8 cellular contexts compared by ENCODE assay signal in the genomic region with DNA sequence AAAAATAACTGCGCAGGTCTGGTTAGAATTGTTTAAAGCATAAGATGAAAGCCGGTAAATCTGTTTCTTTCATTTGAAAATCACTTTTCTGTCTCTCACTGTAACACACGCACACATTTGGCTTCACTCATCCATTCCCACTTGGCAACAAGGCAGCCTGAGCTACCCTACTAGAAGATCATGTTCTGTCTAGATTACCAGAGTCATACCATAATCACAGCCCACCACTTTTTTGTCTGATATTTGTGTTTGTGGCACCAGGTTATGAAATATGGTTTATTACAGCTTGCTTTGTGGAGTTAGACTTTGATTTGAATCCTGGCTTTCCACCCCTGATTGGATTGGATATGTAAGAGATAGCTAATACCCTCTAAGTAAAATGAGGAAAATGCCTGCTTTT. TPM values are rescaled to one million over a fixed set of nuclear protein-coding genes. Genes with fewer than 3 reads are reported as not detected.
DNase-seq lines count a peak whose midpoint lies in the region; ATAC-seq, FAIRE-seq and TF ChIP-seq lines count a peak whose summit lies in the region.

No MANE protein-coding gene starts in this region.

- H3K4me1 Mint-ChIP-seq in activated T-cell treated with anti-CD3 and anti-CD28 coated beads, Interleukin-2, amount 50 U/mL, for 24 hours (ENCODE audit: low read depth), result peaks cover 54% of the 10 kb centered on the region
- H3K4me1 Mint-ChIP-seq in activated B cell treated with CpG ODN at 0.5 μM for 24 hours, result peaks cover 47% of the 10 kb centered on the region

- H3K4me1 ChIP-seq in gastroesophageal sphincter, result peaks cover 0 to 78% (median 14%) of the 10 kb centered on the region in 3 donors
- H3K4me1 ChIP-seq in stomach smooth muscle (ENCODE audit: control insufficient read depth, insufficient read depth, low read length), result peaks cover 25% of the 10 kb centered on the region

- no peak for DNase-seq in activated T-cell treated with anti-CD3 and anti-CD28 coated beads, Interleukin-2, amount 50 U/mL, for 24 hours
- DNase-seq in activated T-cell treated with anti-CD3 and anti-CD28 coated beads, Interleukin-2, amount 50 U/mL, for 48 hours, result no peak
- DNase-seq in activated B cell treated with CpG ODN at 0.5 μM for 24 hours, result no peak
- no peak for DNase-seq in HTR-8/SVneo (ENCODE audit: insufficient read length, low spot score)

- H3K9me3 ChIP-seq in gastroesophageal sphincter, result no peaks in the 10 kb centered on the region
- H3K9me3 ChIP-seq in stomach smooth muscle (ENCODE audit: control insufficient read depth in 2 of 2, low read length in 2 of 2), result no peaks in the 10 kb centered on the region

- H3K36me3 ChIP-seq in gastroesophageal sphincter, result no peaks in the 10 kb centered on the region
- H3K36me3 ChIP-seq in stomach smooth muscle (ENCODE audit: control insufficient read depth in 2 of 2, insufficient read depth in 2 of 2, low read length in 2 of 2), result no peaks in the 10 kb centered on the region

- H3K36me3 Mint-ChIP-seq in activated T-cell treated with anti-CD3 and anti-CD28 coated beads, Interleukin-2, amount 50 U/mL, for 24 hours (ENCODE audit: low read depth), result peaks cover 33% of the 10 kb centered on the region
- H3K36me3 Mint-ChIP-seq in activated B cell treated with CpG ODN at 0.5 μM for 24 hours (ENCODE audit: low read depth), result peaks cover 12% of the 10 kb centered on the region

- WGBS in gastroesophageal sphincter (ENCODE audit: low coverage in 1 of 2), 2 donors, result 40 to 60% methylated on average over 2 to 3 of the region's 3 CpGs

- no peak for TF ChIP-seq EP300 in gastroesophageal sphincter (IDR thresholded peaks at IDR 0.05)

- no peak for ATAC-seq in activated B cell treated with CpG ODN at 0.5 μM for 24 hours (ENCODE audit: low read depth)
- ATAC-seq in gastroesophageal sphincter, result no peak
- ATAC-seq in HG02642 (IDR thresholded peaks at IDR 0.05; ENCODE audit: poor library complexity, unreplicated experiment), result no peak
- no peak for ATAC-seq in GM18868 (IDR thresholded peaks at IDR 0.05; ENCODE audit: unreplicated experiment)

- H3K27ac Mint-ChIP-seq in activated T-cell treated with anti-CD3 and anti-CD28 coated beads, Interleukin-2, amount 50 U/mL, for 24 hours, result peak overlapping the region; percentile 8
- H3K27ac Mint-ChIP-seq in activated B cell treated with CpG ODN at 0.5 μM for 24 hours, result peak overlapping the region; percentile 3

- TF ChIP-seq CTCF in activated B cell treated with CpG ODN at 0.5 μM for 24 hours (IDR thresholded peaks at IDR 0.05), result no peak
- TF ChIP-seq CTCF in gastroesophageal sphincter (IDR thresholded peaks at IDR 0.05), result no peak

- POLR2A ChIA-PET in activated B cell treated with CpG ODN at 0.5 μM for 24 hours (lab: Charles Lee), result interaction anchor here (0.6 to 2.6 kb wide), 5 partner anchors 15 to 73 kb away, joined by 3 to 12 read pairs (median 4); no protein-coding TSS in a partner anchor

- intact Hi-C loops in activated B cell treated with CpG ODN at 0.5 μM for 24 hours (cut with micrococcal nuclease), result loop anchor here (10.0 kb wide), 1 partner anchor 1282 kb away; a partner anchor contains a TSS

- no peaks in the 10 kb centered on the region for H3K27me3 Mint-ChIP-seq in activated T-cell treated with anti-CD3 and anti-CD28 coated beads, Interleukin-2, amount 50 U/mL, for 24 hours
- H3K27me3 Mint-ChIP-seq in activated B cell treated with CpG ODN at 0.5 μM for 24 hours, result no peaks in the 10 kb centered on the region

- H3K4me3 Mint-ChIP-seq in activated T-cell treated with anti-CD3 and anti-CD28 coated beads, Interleukin-2, amount 50 U/mL, for 24 hours, result peak overlapping the region; percentile 99
- H3K4me3 Mint-ChIP-seq in activated B cell treated with CpG ODN at 0.5 μM for 24 hours, result peak overlapping the region; percentile 44

- FAIRE-seq in HTR-8/SVneo (lab: Jason Lieb, UNC), result no peak

- H3K27me3 ChIP-seq in gastroesophageal sphincter, result no peaks in the 10 kb centered on the region
- H3K27me3 ChIP-seq in stomach smooth muscle (ENCODE audit: control insufficient read depth in 1 of 2, insufficient read depth in 2 of 2, low read length in 2 of 2), result no peaks in the 10 kb centered on the region

- H3K9me3 Mint-ChIP-seq in activated T-cell treated with anti-CD3 and anti-CD28 coated beads, Interleukin-2, amount 50 U/mL, for 24 hours, result no peaks in the 10 kb centered on the region
- H3K9me3 Mint-ChIP-seq in activated B cell treated with CpG ODN at 0.5 μM for 24 hours, result no peaks in the 10 kb centered on the region

- H3K27ac ChIP-seq in gastroesophageal sphincter (peak overlapping the region; percentile 26 to 97 (median 82)), stomach smooth muscle (ENCODE audit: low read length) (peak overlapping the region; percentile 7)

- H3K4me3 ChIP-seq in gastroesophageal sphincter (peak overlapping the region in 1 of 2 donors; percentile 87), stomach smooth muscle (ENCODE audit: low read length in 2 of 2) (peak overlapping the region; percentile 46 to 54)

- H3K9ac ChIP-seq in stomach smooth muscle (ENCODE audit: low read length in 2 of 2), result peak overlapping the region; percentile 43 to 53

- CTCF ChIA-PET in activated B cell treated with CpG ODN at 0.5 μM for 24 hours (lab: Charles Lee), result no interaction called here

- no peak for TF ChIP-seq POLR2A in gastroesophageal sphincter (IDR thresholded peaks at IDR 0.05)

RNA-seq across cellular contexts. Expression of a gene that starts 2.2 kb away (rescaled TPM):
- total RNA-seq in activated B cell treated with CpG ODN at 0.5 μM for 24 hours, result 41.3 and 41.7 TPM in 2 replicates
- total RNA-seq in gastroesophageal sphincter, result 100 to 1,000 TPM in 1 of 4 donors, 10 to 100 TPM in 3; 74.4 to 111 (median 87.9) TPM

RNA-seq across cellular contexts. Expression of a gene that starts 53.4 kb away (rescaled TPM):
- total RNA-seq in activated B cell treated with CpG ODN at 0.5 μM for 24 hours (98.2 and 103 TPM in 2 replicates), gastroesophageal sphincter (100 to 1,000 TPM in 3 of 4 donors, 10 to 100 TPM in 1; 98.6 to 152 (median 129) TPM)
